In genomic region chr11:68303982-68304780, GRCh38 we compare ENCODE assay signal across 1 cellular context.
TF ChIP-seq lines count a peak whose summit lies in the region.

No MANE protein-coding gene starts in this region.

TF ChIP-seq in K562, 482 proteins besides CTCF, POLR2A, EP300 and RAD21:
- no peak for TF ChIP-seq NFIX (CRISPR knock-in tag; IDR thresholded peaks at IDR 0.05; ENCODE audit: low read depth)
- TF ChIP-seq ZNF668 (CRISPR knock-in tag; IDR thresholded peaks at IDR 0.05): no peak
- 0 out of 2 replicates have a peak, but pooled peaks have one; percentile 39 for TF ChIP-seq CBX5 (IDR thresholded peaks at IDR 0.05; ENCODE audit: borderline replicate concordance, low read depth)
- TF ChIP-seq TRIM28 (IDR thresholded peaks at IDR 0.05): peak; percentile 56; the same call in 1 of the 2 replicates
- peak; percentile 86 for TF ChIP-seq ZFP36 (IDR thresholded peaks at IDR 0.05; ENCODE audit: low read depth, low read length, partially characterized antibody)
- TF ChIP-seq CEBPZ (IDR thresholded peaks at IDR 0.05; ENCODE audit: borderline replicate concordance, low read depth, low read length): 0 out of 2 replicates have a peak, but pooled peaks have one; percentile 25
- TF ChIP-seq CBX3 (IDR thresholded peaks at IDR 0.05; ENCODE audit: borderline replicate concordance in 1 of 2, low read length in 2 of 2): peak in 1 of 2 experiments; percentile 61; a peak in 1 of 3 replicates
- no peak for TF ChIP-seq ZZZ3 (IDR thresholded peaks at IDR 0.05)
